Comparison of ENCODE assay signal across 1 cellular context in the genomic region with DNA sequence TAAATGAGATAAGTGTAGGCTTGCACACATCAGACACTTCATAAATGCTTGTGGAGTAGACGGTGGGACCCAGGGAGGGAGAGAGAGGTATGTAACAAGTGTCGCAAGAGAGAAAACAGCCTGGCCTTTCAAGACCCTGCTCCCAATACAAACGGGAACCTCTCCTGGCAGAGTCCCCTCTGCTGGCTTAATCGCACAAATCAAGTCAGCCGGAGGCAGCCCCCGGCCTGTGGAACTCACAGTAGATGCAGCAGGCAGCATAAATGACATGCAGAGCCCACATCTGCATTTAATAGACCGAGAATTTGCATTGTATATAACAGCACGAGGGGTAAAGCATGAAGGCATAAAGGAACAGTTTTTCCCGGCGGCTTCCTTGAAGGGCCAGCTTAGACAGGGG.
TF ChIP-seq lines count a peak whose summit lies in the region.

No MANE protein-coding gene starts in this region.

TF ChIP-seq in GM23338, 12 proteins besides CTCF, POLR2A, EP300 and RAD21 (continued from another document):
- TF ChIP-seq, protein P1, sequence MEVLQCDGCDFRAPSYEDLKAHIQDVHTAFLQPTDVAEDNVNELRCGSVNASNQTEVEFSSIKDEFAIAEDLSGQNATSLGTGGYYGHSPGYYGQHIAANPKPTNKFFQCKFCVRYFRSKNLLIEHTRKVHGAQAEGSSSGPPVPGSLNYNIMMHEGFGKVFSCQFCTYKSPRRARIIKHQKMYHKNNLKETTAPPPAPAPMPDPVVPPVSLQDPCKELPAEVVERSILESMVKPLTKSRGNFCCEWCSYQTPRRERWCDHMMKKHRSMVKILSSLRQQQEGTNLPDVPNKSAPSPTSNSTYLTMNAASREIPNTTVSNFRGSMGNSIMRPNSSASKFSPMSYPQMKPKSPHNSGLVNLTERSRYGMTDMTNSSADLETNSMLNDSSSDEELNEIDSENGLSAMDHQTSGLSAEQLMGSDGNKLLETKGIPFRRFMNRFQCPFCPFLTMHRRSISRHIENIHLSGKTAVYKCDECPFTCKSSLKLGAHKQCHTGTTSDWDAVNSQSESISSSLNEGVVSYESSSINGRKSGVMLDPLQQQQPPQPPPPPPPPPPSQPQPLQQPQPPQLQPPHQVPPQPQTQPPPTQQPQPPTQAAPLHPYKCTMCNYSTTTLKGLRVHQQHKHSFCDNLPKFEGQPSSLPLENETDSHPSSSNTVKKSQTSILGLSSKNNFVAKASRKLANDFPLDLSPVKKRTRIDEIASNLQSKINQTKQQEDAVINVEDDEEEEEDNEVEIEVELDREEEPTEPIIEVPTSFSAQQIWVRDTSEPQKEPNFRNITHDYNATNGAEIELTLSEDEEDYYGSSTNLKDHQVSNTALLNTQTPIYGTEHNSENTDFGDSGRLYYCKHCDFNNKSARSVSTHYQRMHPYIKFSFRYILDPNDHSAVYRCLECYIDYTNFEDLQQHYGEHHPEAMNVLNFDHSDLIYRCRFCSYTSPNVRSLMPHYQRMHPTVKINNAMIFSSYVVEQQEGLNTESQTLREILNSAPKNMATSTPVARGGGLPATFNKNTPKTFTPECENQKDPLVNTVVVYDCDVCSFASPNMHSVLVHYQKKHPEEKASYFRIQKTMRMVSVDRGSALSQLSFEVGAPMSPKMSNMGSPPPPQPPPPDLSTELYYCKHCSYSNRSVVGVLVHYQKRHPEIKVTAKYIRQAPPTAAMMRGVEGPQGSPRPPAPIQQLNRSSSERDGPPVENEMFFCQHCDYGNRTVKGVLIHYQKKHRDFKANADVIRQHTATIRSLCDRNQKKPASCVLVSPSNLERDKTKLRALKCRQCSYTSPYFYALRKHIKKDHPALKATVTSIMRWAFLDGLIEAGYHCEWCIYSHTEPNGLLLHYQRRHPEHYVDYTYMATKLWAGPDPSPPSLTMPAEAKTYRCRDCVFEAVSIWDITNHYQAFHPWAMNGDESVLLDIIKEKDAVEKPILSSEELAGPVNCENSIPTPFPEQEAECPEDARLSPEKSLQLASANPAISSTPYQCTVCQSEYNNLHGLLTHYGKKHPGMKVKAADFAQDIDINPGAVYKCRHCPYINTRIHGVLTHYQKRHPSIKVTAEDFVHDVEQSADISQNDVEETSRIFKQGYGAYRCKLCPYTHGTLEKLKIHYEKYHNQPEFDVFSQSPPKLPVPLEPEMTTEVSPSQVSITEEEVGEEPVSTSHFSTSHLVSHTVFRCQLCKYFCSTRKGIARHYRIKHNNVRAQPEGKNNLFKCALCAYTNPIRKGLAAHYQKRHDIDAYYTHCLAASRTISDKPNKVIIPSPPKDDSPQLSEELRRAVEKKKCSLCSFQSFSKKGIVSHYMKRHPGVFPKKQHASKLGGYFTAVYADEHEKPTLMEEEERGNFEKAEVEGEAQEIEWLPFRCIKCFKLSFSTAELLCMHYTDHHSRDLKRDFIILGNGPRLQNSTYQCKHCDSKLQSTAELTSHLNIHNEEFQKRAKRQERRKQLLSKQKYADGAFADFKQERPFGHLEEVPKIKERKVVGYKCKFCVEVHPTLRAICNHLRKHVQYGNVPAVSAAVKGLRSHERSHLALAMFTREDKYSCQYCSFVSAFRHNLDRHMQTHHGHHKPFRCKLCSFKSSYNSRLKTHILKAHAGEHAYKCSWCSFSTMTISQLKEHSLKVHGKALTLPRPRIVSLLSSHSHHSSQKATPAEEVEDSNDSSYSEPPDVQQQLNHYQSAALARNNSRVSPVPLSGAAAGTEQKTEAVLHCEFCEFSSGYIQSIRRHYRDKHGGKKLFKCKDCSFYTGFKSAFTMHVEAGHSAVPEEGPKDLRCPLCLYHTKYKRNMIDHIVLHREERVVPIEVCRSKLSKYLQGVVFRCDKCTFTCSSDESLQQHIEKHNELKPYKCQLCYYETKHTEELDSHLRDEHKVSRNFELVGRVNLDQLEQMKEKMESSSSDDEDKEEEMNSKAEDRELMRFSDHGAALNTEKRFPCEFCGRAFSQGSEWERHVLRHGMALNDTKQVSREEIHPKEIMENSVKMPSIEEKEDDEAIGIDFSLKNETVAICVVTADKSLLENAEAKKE (CRISPR knock-in tag; IDR thresholded peaks at IDR 0.05) = no peak
- TF ChIP-seq, protein P2, sequence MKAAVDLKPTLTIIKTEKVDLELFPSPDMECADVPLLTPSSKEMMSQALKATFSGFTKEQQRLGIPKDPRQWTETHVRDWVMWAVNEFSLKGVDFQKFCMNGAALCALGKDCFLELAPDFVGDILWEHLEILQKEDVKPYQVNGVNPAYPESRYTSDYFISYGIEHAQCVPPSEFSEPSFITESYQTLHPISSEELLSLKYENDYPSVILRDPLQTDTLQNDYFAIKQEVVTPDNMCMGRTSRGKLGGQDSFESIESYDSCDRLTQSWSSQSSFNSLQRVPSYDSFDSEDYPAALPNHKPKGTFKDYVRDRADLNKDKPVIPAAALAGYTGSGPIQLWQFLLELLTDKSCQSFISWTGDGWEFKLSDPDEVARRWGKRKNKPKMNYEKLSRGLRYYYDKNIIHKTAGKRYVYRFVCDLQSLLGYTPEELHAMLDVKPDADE (IDR thresholded peaks at IDR 0.05) = no peak
